ENCODE assay signal across 8 cellular contexts in genomic region chr13:32426981-32427851, GRCh38. TPM values are rescaled to one million over a fixed set of nuclear protein-coding genes. Genes with fewer than 3 reads are reported as not detected.
DNase-seq lines count a peak whose midpoint lies in the region; ATAC-seq and TF ChIP-seq lines count a peak whose summit lies in the region.

No MANE protein-coding gene starts in this region.

- H3K27ac ChIP-seq in right lobe of liver, result peak overlapping the region; percentile 98 to 100 (median 99)

- intact Hi-C loops in right lobe of liver (cut with DNase I), result no loop called here

- TF ChIP-seq CTCF in choroid plexus epithelial cell (conservative IDR thresholded peaks at IDR 0.05; ENCODE audit: low read depth, low read length), result no peak
- no peak for TF ChIP-seq CTCF in right lobe of liver (IDR thresholded peaks at IDR 0.05)

- DNase-seq in ELF-1 (ENCODE audit: low read depth, low spot score) (peak; percentile 43), Kasumi-1 (lab: John Stamatoyannopoulos, UW) (peak; percentile 18), choroid plexus epithelial cell (ENCODE audit: low read depth) (peak; percentile 19), right lobe of liver (peak; percentile 79 to 89 (median 86)), cerebellar nuclear complex (lab: John Stamatoyannopoulos, UW) (no peak)
- DNase-seq in activated CD4-positive, alpha-beta T cell treated with anti-CD3 and anti-CD28 coated beads for 24 hours (ENCODE audit: low read depth in 2 of 2), result peak; percentile 26 to 35
- peak; percentile 48 to 56 for DNase-seq in stimulated activated CD4-positive, alpha-beta T cell treated with anti-CD3 and anti-CD28 coated beads, Interleukin-4, amount 100 ng/mL, for 4 hours

- peak; percentile 25 for ATAC-seq in GM21528 (IDR thresholded peaks at IDR 0.05; ENCODE audit: low FRiP score, unreplicated experiment)
- peak; percentile 39 to 62 (median 56) for ATAC-seq in right lobe of liver

- H3K4me1 ChIP-seq in right lobe of liver, result peaks cover 0 to 33% (median 12%) of the 10 kb centered on the region in 4 donors

- TF ChIP-seq POLR2A in right lobe of liver (IDR thresholded peaks at IDR 0.05), result peak; percentile 15

- no peaks in the 10 kb centered on the region for H3K27me3 ChIP-seq in right lobe of liver

- H3K4me3 ChIP-seq in choroid plexus epithelial cell (ENCODE audit: low read depth, low read length) (peak overlapping the region; percentile 67), right lobe of liver (peak overlapping the region; percentile 75 to 86 (median 83))

- peaks cover 0 to 8% (median 0%) of the 10 kb centered on the region in 4 donors for H3K36me3 ChIP-seq in right lobe of liver

- no peaks in the 10 kb centered on the region for H3K9me3 ChIP-seq in right lobe of liver

- WGBS in right lobe of liver (ENCODE audit: insufficient coverage, low coverage, low lambda C conversion rate, missing lambda C conversion rate), result 0% methylated on average over 11 of the region's 90 CpGs

RNA-seq across cellular contexts. Expression of gene N4BP2L1, which starts 0.7 kb away (rescaled TPM):
- 10 to 100 TPM; 17.4 to 56.9 (median 26.5) TPM for total RNA-seq in right lobe of liver

Comparison
In these comparisons a context has a peak if more than half of its experiments do, and no peak if none do; other contexts are left out.
1. DNase-seq: peak in ELF-1 (single experiment), Kasumi-1 (2 of 2), activated CD4-positive, alpha-beta T cell treated with anti-CD3 and anti-CD28 coated beads for 24 hours (2 of 2), choroid plexus epithelial cell (single experiment), right lobe of liver (3 of 3) and stimulated activated CD4-positive, alpha-beta T cell treated with anti-CD3 and anti-CD28 coated beads, Interleukin-4, amount 100 ng/mL, for 4 hours (2 of 2); none in cerebellar nuclear complex (0 of 2).